18 cellular contexts compared by ENCODE assay signal in the genomic region with DNA sequence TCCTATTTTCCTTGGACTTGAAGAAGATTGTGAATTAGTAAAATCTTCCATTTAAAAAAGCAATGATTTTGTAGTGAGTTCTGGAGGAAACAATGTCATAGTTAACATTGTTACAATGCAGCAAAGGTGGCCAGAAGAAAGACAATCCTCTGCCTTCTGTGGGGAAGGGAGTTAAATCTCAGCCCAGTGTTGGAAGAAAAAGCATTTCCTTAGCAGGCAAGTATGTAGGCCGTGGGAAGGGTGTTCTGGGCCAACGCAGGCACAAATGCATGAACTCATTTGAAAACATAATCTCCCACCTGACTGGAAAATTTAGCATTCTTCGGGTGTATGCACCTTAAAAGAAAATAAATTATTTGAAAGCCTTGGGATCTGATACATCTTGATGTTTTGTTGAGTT.
"Had no signal": no experiment of that assay in that cellular context is flagged by ENCODE, and none has a peak within 500 bp of the region (broad histone marks: within the 10 kb centered on the region; RNA-seq: fewer than 3 reads in every experiment).

No MANE protein-coding gene starts in this region.

- DNase-seq: activated CD8-positive, alpha-beta memory T cell treated with anti-CD3 and anti-CD28 coated beads for 24 hours; activated CD8-positive, alpha-beta memory T cell treated with anti-CD3 and anti-CD28 coated beads, Interleukin-2, amount 50 U/mL, for 4 hours; activated naive CD4-positive, alpha-beta T cell; activated naive CD8-positive, alpha-beta T cell treated with anti-CD3 and anti-CD28 coated beads for 36 hours; activated T-cell treated with anti-CD3 and anti-CD28 coated beads, Interleukin-2, amount 50 U/mL, for 24 hours; effector memory CD4-positive, alpha-beta T cell; gastrocnemius medialis; hippocampal formation; left cardiac atrium; mesendoderm; naive thymus-derived CD8-positive, alpha-beta T cell; stimulated activated CD4-positive, alpha-beta T cell treated with anti-CD3 and anti-CD28 coated beads, Interleukin-12 subunit alpha, Interleukin-12 subunit beta, amount 100 ng/mL, for 4 hours; stimulated activated CD4-positive, alpha-beta T cell treated with anti-CD3 and anti-CD28 coated beads, Interleukin-1b, Interleukin-23, amount 100 ng/mL, for 48 hours; stimulated activated naive CD8-positive, alpha-beta T cell treated with anti-CD3 and anti-CD28 coated beads, Interleukin-15, amount 100 ng/mL, for 72 hours; T-helper 1 cell; tibial artery had no signal

- H3K4me1 ChIP-seq: gastrocnemius medialis, tibial artery had no signal

- H3K36me3 ChIP-seq: cardiac muscle cell, esophagus muscularis mucosa, gastrocnemius medialis, tibial artery had no signal

- H3K9me3 ChIP-seq: esophagus muscularis mucosa, gastrocnemius medialis, tibial artery had no signal

- H3K27ac ChIP-seq: cardiac muscle cell, esophagus muscularis mucosa, gastrocnemius medialis, tibial artery had no signal

- H3K27me3 ChIP-seq: cardiac muscle cell, esophagus muscularis mucosa, tibial artery had no signal

- H3K4me3 ChIP-seq: cardiac muscle cell, esophagus muscularis mucosa, gastrocnemius medialis, tibial artery had no signal
